ENCODE assay signal across 13 cellular contexts in genomic region chr3:177977381-177978158, GRCh38.
DNase-seq lines count a peak whose midpoint lies in the region; ATAC-seq, FAIRE-seq and TF ChIP-seq lines count a peak whose summit lies in the region.
"Had no signal": no experiment of that assay in that cellular context is flagged by ENCODE, and none has a peak within 500 bp of the region (broad histone marks: within the 10 kb centered on the region; RNA-seq: fewer than 3 reads in every experiment).

No MANE protein-coding gene starts in this region.

- no peak for FAIRE-seq in GM12891 (lab: Jason Lieb, UNC)

- peak overlapping the region; percentile 77 for H3K9ac ChIP-seq in skeletal muscle satellite cell (ENCODE audit: low read depth, low read length)

- no peak for ATAC-seq in GM19023 (IDR thresholded peaks at IDR 0.05; ENCODE audit: unreplicated experiment)
- ATAC-seq: heart right ventricle; naive thymus-derived CD8-positive, alpha-beta T cell had no signal

- H3K27me3 ChIP-seq in PC-9 (ENCODE audit: insufficient read depth, low read depth) (no peaks in the 10 kb centered on the region), skeletal muscle satellite cell (ENCODE audit: control insufficient read depth, insufficient read depth, low read length) (no peaks in the 10 kb centered on the region)
- H3K27me3 ChIP-seq: heart right ventricle, upper lobe of left lung had no signal

- peak overlapping the region; percentile 42; the same call in 1 of the 2 replicates for H2AFZ ChIP-seq in PC-9

- intact Hi-C loops in PC-9 (cut with micrococcal nuclease; ENCODE audit: unreplicated experiment), result no loop called here

- peaks cover 32% of the 10 kb centered on the region for H3K4me1 ChIP-seq in PC-9 (replicated peaks; ENCODE audit: insufficient read depth)
- H3K4me1 ChIP-seq in skeletal muscle satellite cell (ENCODE audit: control insufficient read depth, insufficient read depth, low read length), result peaks cover 57% of the 10 kb centered on the region
- H3K4me1 ChIP-seq: heart right ventricle, upper lobe of left lung had no signal

- POLR2A ChIA-PET in PC-9 (lab: Charles Lee; ENCODE audit: unreplicated experiment), result no interaction called here

- H4K20me1 ChIP-seq in PC-9 (ENCODE audit: insufficient read depth), result no peaks in the 10 kb centered on the region

- H3K79me2 ChIP-seq in PC-9 (ENCODE audit: low read depth), result no peaks in the 10 kb centered on the region

- TF ChIP-seq CTCF in PC-9 (conservative IDR thresholded peaks at IDR 0.05) (no peak), epithelial cell of proximal tubule (conservative IDR thresholded peaks at IDR 0.05; ENCODE audit: low read depth, low read length) (no peak)

- H3K9me2 ChIP-seq in PC-9 (ENCODE audit: insufficient read depth), result no peaks in the 10 kb centered on the region; the same call in 1 of the 2 replicates

- no peaks in the 10 kb centered on the region for H3F3A ChIP-seq in PC-9 (ENCODE audit: insufficient read depth, low read depth)

- H3K4me2 ChIP-seq in PC-9 (no peak overlapping the region), skeletal muscle satellite cell (ENCODE audit: low read length) (peak overlapping the region; percentile 77)

- TF ChIP-seq POLR2A in GM12891 (IDR thresholded peaks at IDR 0.05; ENCODE audit: low read depth, low read length), result no peak

- H3K9me3 ChIP-seq in PC-9 (ENCODE audit: insufficient read depth, low read depth) (peaks cover 4% of the 10 kb centered on the region), skeletal muscle satellite cell (replicated peaks; ENCODE audit: low read length) (no peaks in the 10 kb centered on the region)
- H3K9me3 ChIP-seq: heart right ventricle, upper lobe of left lung had no signal

- no peak overlapping the region for H3K4me3 ChIP-seq in PC-9
- H3K4me3 ChIP-seq in epithelial cell of proximal tubule (ENCODE audit: low read depth, low read length), result no peak overlapping the region
- peak overlapping the region; percentile 45 for H3K4me3 ChIP-seq in skeletal muscle satellite cell (ENCODE audit: low read length)
- H3K4me3 ChIP-seq: heart right ventricle, upper lobe of left lung had no signal

- BruUV-seq in PC-9 (replicated peaks; lab: Mats Ljungman, UMichigan), result no TSS peak

- peak; percentile 9 for DNase-seq in DMS 273 (lab: John Stamatoyannopoulos, UW; ENCODE audit: unreplicated experiment)
- DNase-seq in DMS 273 treated with DMSO at 0.1 percent for 48 hours (lab: John Stamatoyannopoulos, UW), result no peak
- DNase-seq in PC-9, result peak in 1 of 2 experiments; percentile 66
- peak; percentile 85 for DNase-seq in epithelial cell of proximal tubule (ENCODE audit: low read depth)
- DNase-seq in effector CD8-positive, alpha-beta T cell (lab: John Stamatoyannopoulos, UW), result no peak
- no peak for DNase-seq in GM12891 (ENCODE audit: insufficient read length, low spot score)
- DNase-seq: activated B cell treated with CpG ODN at 0.5 μM for 24 hours; heart right ventricle; naive thymus-derived CD8-positive, alpha-beta T cell; upper lobe of left lung had no signal

- H3K36me3 ChIP-seq in PC-9 (ENCODE audit: low read depth) (no peaks in the 10 kb centered on the region), skeletal muscle satellite cell (ENCODE audit: insufficient read depth, low read length) (no peaks in the 10 kb centered on the region)
- H3K36me3 ChIP-seq: heart right ventricle, upper lobe of left lung had no signal

- H3K27ac ChIP-seq in PC-9, result no peak overlapping the region
- H3K27ac ChIP-seq: 22Rv1, upper lobe of left lung had no signal

- CTCF ChIA-PET in PC-9 (lab: Charles Lee), result no interaction called here

TF ChIP-seq in GM12891, 5 proteins besides CTCF, POLR2A, EP300 and RAD21:
- no peak for TF ChIP-seq PAX5 (IDR thresholded peaks at IDR 0.05; ENCODE audit: insufficient read depth, low read length, severe bottlenecking)
- no peak for TF ChIP-seq POU2F2 (IDR thresholded peaks at IDR 0.05; ENCODE audit: low read depth, low read length)
- TF ChIP-seq SPI1 (IDR thresholded peaks at IDR 0.05; ENCODE audit: low read depth, low read length), result no peak
- TF ChIP-seq POLR2AphosphoS5 (IDR thresholded peaks at IDR 0.05; ENCODE audit: low read depth, low read length), result no peak
- no peak for TF ChIP-seq TAF1 (IDR thresholded peaks at IDR 0.05; ENCODE audit: low read depth, low read length)
TF ChIP-seq in GM12891: peak in this region for 0.

Comparison
In these comparisons a context has a peak if more than half of its experiments do, and no peak if none do; other contexts are left out.
1. DNase-seq: peak in DMS 273 (single experiment) and epithelial cell of proximal tubule (single experiment); none in DMS 273 treated with DMSO at 0.1 percent for 48 hours (single experiment), effector CD8-positive, alpha-beta T cell (single experiment) and GM12891 (single experiment).